In genomic region chr14:89953602-89954001, GRCh38 we compare ENCODE assay signal across 9 cellular contexts. TPM values are rescaled to one million over a fixed set of nuclear protein-coding genes. Genes with fewer than 3 reads are reported as not detected.
A peak's percentile ranks its signal among the peaks of the same experiment; 100 is the strongest.
DNase-seq lines count a peak whose midpoint lies in the region; ATAC-seq, FAIRE-seq and TF ChIP-seq lines count a peak whose summit lies in the region.
"Had no signal": no experiment of that assay in that cellular context is flagged by ENCODE, and none has a peak within 500 bp of the region (broad histone marks: within the 10 kb centered on the region; RNA-seq: fewer than 3 reads in every experiment).

No MANE protein-coding gene starts in this region.

- H3K9ac ChIP-seq in neural progenitor cell, result no peak overlapping the region

- H3K79me2 ChIP-seq in neural progenitor cell (ENCODE audit: low read depth), result peaks cover 26% of the 10 kb centered on the region

- peak overlapping the region; percentile 96 for H3K4me3 Mint-ChIP-seq in neural progenitor cell

- H3K27ac ChIP-seq in ectodermal cell (ENCODE audit: insufficient read depth, low read depth, low read length, poor library complexity, severe bottlenecking) (no peak overlapping the region), neural progenitor cell (no peak overlapping the region)

- H4K20me1 ChIP-seq in neural progenitor cell (ENCODE audit: low read depth), result peaks cover 19% of the 10 kb centered on the region

- TF ChIP-seq CTCF in GM12864 (IDR thresholded peaks at IDR 0.05; ENCODE audit: low read depth, low read length, missing control alignments) (no peak), NB4 (IDR thresholded peaks at IDR 0.05; ENCODE audit: low read depth, low read length) (no peak), neural progenitor cell (IDR thresholded peaks at IDR 0.05) (no peak)

- H3K27me3 Mint-ChIP-seq in neural progenitor cell (ENCODE audit: insufficient read depth, low read depth), result no peaks in the 10 kb centered on the region

- no peak overlapping the region for H2AFZ ChIP-seq in neural progenitor cell (replicated peaks)

- peak overlapping the region; percentile 77 for H3K4me2 ChIP-seq in neural progenitor cell

- H3K27ac Mint-ChIP-seq in neural progenitor cell, result no peak overlapping the region

- DNase-seq in GM12864 (ENCODE audit: low read depth) (no peak), NB4 (ENCODE audit: low read depth) (no peak), neural progenitor cell (ENCODE audit: low spot score) (no peak), frontal cortex (ENCODE audit: low spot score in 2 of 2) (no peak)
- no peak for DNase-seq in stimulated activated CD4-positive, alpha-beta T cell treated with anti-CD3 and anti-CD28 coated beads, Interleukin-2, amount 100 ng/mL, for 48 hours
- DNase-seq: activated gamma-delta T cell treated with Interleukin-2 at 50 U/mL for 16 hours, ovary had no signal

- peaks cover 6% of the 10 kb centered on the region for H3K36me3 Mint-ChIP-seq in neural progenitor cell

- H3K27me3 ChIP-seq in ectodermal cell (ENCODE audit: control insufficient read depth, insufficient read depth, low read length, poor library complexity, severe bottlenecking), result no peaks in the 10 kb centered on the region
- no peaks in the 10 kb centered on the region for H3K27me3 ChIP-seq in neural progenitor cell
- H3K27me3 ChIP-seq: ovary had no signal

- H3K36me3 ChIP-seq in ectodermal cell (ENCODE audit: control insufficient read depth, insufficient read depth, low read length), result peaks cover 8% of the 10 kb centered on the region
- H3K36me3 ChIP-seq in neural progenitor cell, result no peaks in the 10 kb centered on the region
- H3K36me3 ChIP-seq: ovary had no signal

- H3K4me1 ChIP-seq in ectodermal cell (ENCODE audit: control insufficient read depth, insufficient read depth, low read length) (peaks cover 9% of the 10 kb centered on the region), neural progenitor cell (peaks cover 13% of the 10 kb centered on the region)

- H3K4me3 ChIP-seq in GM12864 (ENCODE audit: low read depth, low read length), result peak overlapping the region; percentile 85; the same call in 1 of the 2 replicates
- H3K4me3 ChIP-seq in NB4 (ENCODE audit: low read depth, low read length), result peak overlapping the region; percentile 86
- H3K4me3 ChIP-seq in ectodermal cell (ENCODE audit: insufficient read depth, low read depth, low read length), result peak overlapping the region; percentile 83
- peak overlapping the region; percentile 90 for H3K4me3 ChIP-seq in neural progenitor cell

- no peaks in the 10 kb centered on the region for H3K9me3 Mint-ChIP-seq in neural progenitor cell

- FAIRE-seq in frontal cortex (lab: Jason Lieb, UNC), result no peak

- TF ChIP-seq POLR2A in NB4 (IDR thresholded peaks at IDR 0.05; ENCODE audit: extremely low read depth, insufficient read length), result no peak

- ATAC-seq in GM18498 (IDR thresholded peaks at IDR 0.05; ENCODE audit: unreplicated experiment), result no peak

- H3K9me3 ChIP-seq in ectodermal cell (ENCODE audit: control insufficient read depth, low read length), result no peaks in the 10 kb centered on the region
- no peaks in the 10 kb centered on the region for H3K9me3 ChIP-seq in neural progenitor cell (ENCODE audit: low read depth)
- H3K9me3 ChIP-seq: ovary had no signal

- H3K4me1 Mint-ChIP-seq in neural progenitor cell, result peaks cover 36% of the 10 kb centered on the region

- WGBS in ectodermal cell, 2 experiments, result 80 to 88% methylated on average over 1 of the region's 1 CpG

- peaks cover 8% of the 10 kb centered on the region for H3F3A ChIP-seq in neural progenitor cell (ENCODE audit: low read depth)

RNA-seq across cellular contexts. Expression of gene EFCAB11, which starts 0.9 kb away (rescaled TPM):
- polyA plus RNA-seq in ectodermal cell (2013, experiment 1 of 4), result 23.4 TPM
- 30.1 TPM for polyA plus RNA-seq in ectodermal cell (2013, experiment 2 of 4)
- polyA plus RNA-seq in ectodermal cell (2013, experiment 3 of 4), result 23.8 TPM
- polyA plus RNA-seq in ectodermal cell (2013, experiment 4 of 4), result 20.5 TPM
- 20.0 and 27.6 TPM in 2 replicates for total RNA-seq in neural progenitor cell (ENCODE audit: low replicate concordance)
- 5.3 TPM for total RNA-seq in frontal cortex

RNA-seq across cellular contexts. Expression of gene TDP1, which starts 2.1 kb away (rescaled TPM):
- 55.7 TPM for polyA plus RNA-seq in ectodermal cell (2013, experiment 1 of 4)
- 56.1 TPM for polyA plus RNA-seq in ectodermal cell (2013, experiment 2 of 4)
- polyA plus RNA-seq in ectodermal cell (2013, experiment 3 of 4), result 43.6 TPM
- polyA plus RNA-seq in ectodermal cell (2013, experiment 4 of 4), result 45.0 TPM
- total RNA-seq in neural progenitor cell (ENCODE audit: low replicate concordance) (59.2 and 63.4 TPM in 2 replicates), frontal cortex (37.1 TPM)
